1 cellular context compared by ENCODE assay signal in the genomic region with DNA sequence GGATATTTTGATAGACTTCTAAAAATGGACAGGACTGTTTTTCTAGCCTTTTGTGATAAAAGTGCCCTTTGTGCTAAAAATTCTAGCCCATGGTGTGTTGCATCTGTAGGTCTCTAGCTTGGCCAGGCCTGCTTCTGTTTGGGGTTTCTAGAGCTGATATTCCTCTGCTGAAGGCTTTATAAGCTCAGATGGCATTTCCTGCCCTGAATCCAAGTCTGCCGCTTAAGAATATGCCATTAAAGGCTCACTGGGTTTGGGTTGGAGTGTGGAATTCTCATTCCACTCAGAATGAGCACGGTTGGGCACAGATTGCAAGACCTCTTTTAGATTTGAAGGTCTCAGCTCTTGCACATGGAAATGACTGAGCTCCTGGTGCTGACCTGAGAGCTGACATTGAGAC.
TF ChIP-seq lines count a peak whose summit lies in the region.

No MANE protein-coding gene starts in this region.

TF ChIP-seq in IMR-90, 13 proteins besides CTCF, POLR2A, EP300 and RAD21:
- TF ChIP-seq, protein P1, sequence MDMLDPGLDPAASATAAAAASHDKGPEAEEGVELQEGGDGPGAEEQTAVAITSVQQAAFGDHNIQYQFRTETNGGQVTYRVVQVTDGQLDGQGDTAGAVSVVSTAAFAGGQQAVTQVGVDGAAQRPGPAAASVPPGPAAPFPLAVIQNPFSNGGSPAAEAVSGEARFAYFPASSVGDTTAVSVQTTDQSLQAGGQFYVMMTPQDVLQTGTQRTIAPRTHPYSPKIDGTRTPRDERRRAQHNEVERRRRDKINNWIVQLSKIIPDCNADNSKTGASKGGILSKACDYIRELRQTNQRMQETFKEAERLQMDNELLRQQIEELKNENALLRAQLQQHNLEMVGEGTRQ (IDR thresholded peaks at IDR 0.05; ENCODE audit: low read depth, low read length): no peak
- no peak for TF ChIP-seq MAZ (IDR thresholded peaks at IDR 0.05; ENCODE audit: borderline replicate concordance, low read depth, low read length)
- no peak for TF ChIP-seq MXI1 (IDR thresholded peaks at IDR 0.05; ENCODE audit: borderline replicate concordance, low read depth, low read length)
- no peak for TF ChIP-seq CEBPB (IDR thresholded peaks at IDR 0.05; ENCODE audit: low read depth, low read length)
- no peak for TF ChIP-seq SMC3 (IDR thresholded peaks at IDR 0.05; ENCODE audit: low read depth, low read length)
- no peak for TF ChIP-seq CHD1 (IDR thresholded peaks at IDR 0.05; ENCODE audit: low read depth, low read length)
- no peak for TF ChIP-seq NFE2L2 (IDR thresholded peaks at IDR 0.05; ENCODE audit: low read depth, low read length)
- no peak for TF ChIP-seq RFX5 (IDR thresholded peaks at IDR 0.05; ENCODE audit: low read depth, low read length)
- TF ChIP-seq BHLHE40 (IDR thresholded peaks at IDR 0.05; ENCODE audit: low read depth, low read length): no peak
- TF ChIP-seq, protein P2, sequence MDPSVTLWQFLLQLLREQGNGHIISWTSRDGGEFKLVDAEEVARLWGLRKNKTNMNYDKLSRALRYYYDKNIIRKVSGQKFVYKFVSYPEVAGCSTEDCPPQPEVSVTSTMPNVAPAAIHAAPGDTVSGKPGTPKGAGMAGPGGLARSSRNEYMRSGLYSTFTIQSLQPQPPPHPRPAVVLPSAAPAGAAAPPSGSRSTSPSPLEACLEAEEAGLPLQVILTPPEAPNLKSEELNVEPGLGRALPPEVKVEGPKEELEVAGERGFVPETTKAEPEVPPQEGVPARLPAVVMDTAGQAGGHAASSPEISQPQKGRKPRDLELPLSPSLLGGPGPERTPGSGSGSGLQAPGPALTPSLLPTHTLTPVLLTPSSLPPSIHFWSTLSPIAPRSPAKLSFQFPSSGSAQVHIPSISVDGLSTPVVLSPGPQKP (IDR thresholded peaks at IDR 0.05; ENCODE audit: borderline replicate concordance, low read depth, low read length): no peak
- no peak for TF ChIP-seq RCOR1 (IDR thresholded peaks at IDR 0.05; ENCODE audit: insufficient replicate concordance, low read length)
- TF ChIP-seq MAFK (IDR thresholded peaks at IDR 0.05; ENCODE audit: low read depth, low read length): no peak
- no peak for TF ChIP-seq FOS (IDR thresholded peaks at IDR 0.05; ENCODE audit: low read depth, low read length)
